Comparison of ENCODE assay signal across 12 cellular contexts in the genomic region with DNA sequence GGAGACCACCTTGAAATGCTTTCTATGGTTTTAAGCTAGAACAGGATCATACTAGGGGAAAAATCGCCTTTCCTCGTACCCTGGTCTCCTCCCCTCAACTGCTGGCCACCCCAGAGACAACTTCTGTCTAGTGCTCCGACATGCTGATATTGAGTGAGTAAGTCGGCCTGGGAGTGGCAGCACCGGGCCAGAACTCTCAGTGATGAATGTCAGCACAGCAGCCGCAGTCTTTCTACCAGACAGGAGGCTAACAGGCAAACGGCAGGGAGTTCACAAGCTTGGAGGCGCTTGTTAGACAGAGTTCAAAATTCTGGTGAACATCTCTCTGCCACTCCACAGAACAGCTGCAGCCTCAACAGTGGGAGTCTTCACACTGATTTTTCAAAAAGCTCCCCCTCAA.
DNase-seq lines count a peak whose midpoint lies in the region; ATAC-seq and TF ChIP-seq lines count a peak whose summit lies in the region.
"Had no signal": no experiment of that assay in that cellular context is flagged by ENCODE, and none has a peak within 500 bp of the region (broad histone marks: within the 10 kb centered on the region; RNA-seq: fewer than 3 reads in every experiment).

No MANE protein-coding gene starts in this region.

- H3K9me3 ChIP-seq in Karpas-422 (ENCODE audit: low read length): peaks cover 9% of the 10 kb centered on the region

- TF ChIP-seq CTCF in lower leg skin (IDR thresholded peaks at IDR 0.05): no peak
- TF ChIP-seq CTCF in mesothelial cell of epicardium (IDR thresholded peaks at IDR 0.05; ENCODE audit: unreplicated experiment): no peak

- no peak overlapping the region for H3K27ac ChIP-seq in Karpas-422 (ENCODE audit: low read length)

- ATAC-seq in GM19467 (IDR thresholded peaks at IDR 0.05; ENCODE audit: unreplicated experiment): no peak

- no peak overlapping the region for H3K4me3 Mint-ChIP-seq in mesothelial cell of epicardium
- H3K4me3 Mint-ChIP-seq: memory B cell had no signal

- H3K36me3 ChIP-seq in Karpas-422 (ENCODE audit: insufficient read depth, low read length): no peaks in the 10 kb centered on the region

- no peaks in the 10 kb centered on the region for H3K27me3 Mint-ChIP-seq in mesothelial cell of epicardium (ENCODE audit: low read depth)
- H3K27me3 Mint-ChIP-seq: memory B cell had no signal

- H3K79me2 ChIP-seq in Karpas-422 (ENCODE audit: low read length): no peaks in the 10 kb centered on the region

- H3K27ac Mint-ChIP-seq in mesothelial cell of epicardium: no peak overlapping the region
- H3K27ac Mint-ChIP-seq: memory B cell had no signal

- H2AFZ ChIP-seq in Karpas-422 (ENCODE audit: low read length): no peak overlapping the region

- H3K9me3 Mint-ChIP-seq in mesothelial cell of epicardium: no peaks in the 10 kb centered on the region
- H3K9me3 Mint-ChIP-seq: memory B cell had no signal

- no peaks in the 10 kb centered on the region for H3K9me2 ChIP-seq in Karpas-422 (replicated peaks; ENCODE audit: insufficient read depth, low read length)

- peaks cover 9% of the 10 kb centered on the region for H3K4me1 Mint-ChIP-seq in mesothelial cell of epicardium
- H3K4me1 Mint-ChIP-seq: memory B cell had no signal

- no peaks in the 10 kb centered on the region for H4K20me1 ChIP-seq in Karpas-422 (ENCODE audit: insufficient read depth, low read depth, low read length)

- H3K36me3 Mint-ChIP-seq in mesothelial cell of epicardium: no peaks in the 10 kb centered on the region
- H3K36me3 Mint-ChIP-seq: memory B cell had no signal

- H3K9ac ChIP-seq in Karpas-422 (ENCODE audit: low read length): no peak overlapping the region

- no peaks in the 10 kb centered on the region for H3K27me3 ChIP-seq in Karpas-422 (ENCODE audit: low read length)

- intact Hi-C loops in lower leg skin (cut with DNase I; ENCODE audit: low total_unique reads): no loop called here

- H3K4me3 ChIP-seq in lower leg skin (ENCODE audit: low read depth, poor library complexity, severe bottlenecking): no peak overlapping the region
- H3K4me3 ChIP-seq in Karpas-422 (ENCODE audit: low read length): no peak overlapping the region

- no peaks in the 10 kb centered on the region for H3K4me1 ChIP-seq in Karpas-422 (ENCODE audit: low read length)

- WGBS in lower leg skin, 2 donors: 41 to 59% methylated on average over 8 of the region's 8 CpGs

- DNase-seq in SK-N-DZ (ENCODE audit: low spot score) (peak; percentile 4), fibroblast of peridontal ligament (ENCODE audit: extremely low read depth) (peak; percentile 12), lower leg skin (ENCODE audit: low spot score in 2 of 2) (peak; percentile 19 to 84), ureter (ENCODE audit: low spot score) (peak; percentile 43), Karpas-422 (no peak), mesothelial cell of epicardium (ENCODE audit: low spot score in 2 of 2, unreplicated experiment in 2 of 2) (no peak)
- DNase-seq: activated T-cell treated with anti-CD3 and anti-CD28 coated beads, Interleukin-2, amount 50 U/mL, for 48 hours; GF-D8; NCI-H510A treated with DMSO at 0.1 percent for 48 hours; stimulated activated CD4-positive, alpha-beta T cell treated with anti-CD3 and anti-CD28 coated beads, Interleukin-2, amount 100 ng/mL, for 48 hours had no signal

- no peak for TF ChIP-seq POLR2A in lower leg skin (IDR thresholded peaks at IDR 0.05)

- no peak overlapping the region for H3K4me2 ChIP-seq in Karpas-422 (ENCODE audit: low read depth, low read length, poor library complexity, severe bottlenecking)

Comparison
In these comparisons a context has a peak if more than half of its experiments do, and no peak if none do; other contexts are left out.
1. DNase-seq: peak in SK-N-DZ (single experiment), fibroblast of peridontal ligament (single experiment), lower leg skin (2 of 2) and ureter (single experiment); none in Karpas-422 (single experiment) and mesothelial cell of epicardium (0 of 2).